In genomic region chr18:63818212-63818611, GRCh38 we compare ENCODE assay signal across 20 cellular contexts. TPM values are rescaled to one million over a fixed set of nuclear protein-coding genes. Genes with fewer than 3 reads are reported as not detected.
"Had no signal": no experiment of that assay in that cellular context is flagged by ENCODE, and none has a peak within 500 bp of the region (broad histone marks: within the 10 kb centered on the region; RNA-seq: fewer than 3 reads in every experiment).

No MANE protein-coding gene starts in this region.

- ATAC-seq: activated naive CD4-positive, alpha-beta T cell treated with anti-CD3 and anti-CD28 coated beads, Interleukin-2, amount 50 U/mL, for 72 hours; naive thymus-derived CD4-positive, alpha-beta T cell had no signal

- H3K36me3 ChIP-seq: gastroesophageal sphincter, prostate gland, right lobe of liver, spleen, stomach, thoracic aorta had no signal

- H3K4me3 Mint-ChIP-seq: activated CD4-positive, alpha-beta memory T cell treated with anti-CD3 and anti-CD28 coated beads, Interleukin-2, amount 10 ng/mL, durations not matched to agents 7 days and 5 days; activated T-cell treated with anti-CD3 and anti-CD28 coated beads, Interleukin-2, amount 50 U/mL, for 24 hours; brain; central memory CD8-positive, alpha-beta T cell; naive thymus-derived CD4-positive, alpha-beta T cell had no signal

- H3K9me3 ChIP-seq: prostate gland, right lobe of liver, thoracic aorta had no signal

- H3K27ac ChIP-seq: gastroesophageal sphincter, prostate gland, right lobe of liver, spleen, stomach, thoracic aorta had no signal

- H3K27me3 ChIP-seq: gastroesophageal sphincter, right lobe of liver had no signal

- H3K4me3 ChIP-seq: gastroesophageal sphincter, prostate gland, right lobe of liver, spleen, stomach, thoracic aorta had no signal

- H3K27ac Mint-ChIP-seq: activated CD4-positive, alpha-beta memory T cell treated with anti-CD3 and anti-CD28 coated beads, Interleukin-2, amount 10 ng/mL, durations not matched to agents 7 days and 5 days; activated naive CD4-positive, alpha-beta T cell treated with anti-CD3 and anti-CD28 coated beads, Interleukin-2, amount 50 U/mL, for 72 hours; activated T-cell treated with anti-CD3 and anti-CD28 coated beads, Interleukin-2, amount 50 U/mL, for 24 hours; brain; naive thymus-derived CD4-positive, alpha-beta T cell had no signal

- H3K4me1 Mint-ChIP-seq: brain; central memory CD8-positive, alpha-beta T cell; naive thymus-derived CD4-positive, alpha-beta T cell had no signal

- H3K4me1 ChIP-seq: gastroesophageal sphincter, prostate gland, right lobe of liver, spleen, stomach had no signal

- DNase-seq: activated CD4-positive, alpha-beta memory T cell treated with anti-CD3 and anti-CD28 coated beads, Interleukin-2, amount 10 ng/mL, durations not matched to agents 7 days and 5 days; activated CD4-positive, alpha-beta T cell treated with anti-CD3 and anti-CD28 coated beads for 4 hours; activated effector memory CD4-positive, alpha-beta T cell treated with Interleukin-2 at 50 U/mL for 16 hours; activated T-cell treated with anti-CD3 and anti-CD28 coated beads, Interleukin-2, amount 50 U/mL, for 24 hours; amygdala; cortex of kidney; effector memory CD4-positive, alpha-beta T cell; naive thymus-derived CD4-positive, alpha-beta T cell; right lobe of liver; spleen; stimulated activated CD4-positive, alpha-beta T cell treated with anti-CD3 and anti-CD28 coated beads, Interleukin-1b, Interleukin-23, amount 100 ng/mL, for 48 hours; stomach; T-helper 2 cell had no signal

- H3K36me3 Mint-ChIP-seq: brain had no signal

RNA-seq across cellular contexts. Expression of gene SERPINB7, which starts 43.0 kb away (rescaled TPM):
- total RNA-seq: activated CD4-positive, alpha-beta memory T cell treated with anti-CD3 and anti-CD28 coated beads, Interleukin-2, amount 10 ng/mL, durations not matched to agents 7 days and 5 days; activated naive CD4-positive, alpha-beta T cell treated with anti-CD3 and anti-CD28 coated beads, Interleukin-2, amount 50 U/mL, for 72 hours; gastroesophageal sphincter; lung microvascular endothelial cell; naive thymus-derived CD4-positive, alpha-beta T cell; right lobe of liver; spleen; stomach had no signal
- polyA plus RNA-seq: naive thymus-derived CD4-positive, alpha-beta T cell; spleen had no signal
